ENCODE assay signal across 1 cellular context in genomic region chr4:59122626-59123025, GRCh38.
TF ChIP-seq lines count a peak whose summit lies in the region.

No MANE protein-coding gene starts in this region.

TF ChIP-seq in WTC11, 78 proteins besides CTCF, POLR2A, EP300 and RAD21 (continued from another document):
- TF ChIP-seq, protein P1, sequence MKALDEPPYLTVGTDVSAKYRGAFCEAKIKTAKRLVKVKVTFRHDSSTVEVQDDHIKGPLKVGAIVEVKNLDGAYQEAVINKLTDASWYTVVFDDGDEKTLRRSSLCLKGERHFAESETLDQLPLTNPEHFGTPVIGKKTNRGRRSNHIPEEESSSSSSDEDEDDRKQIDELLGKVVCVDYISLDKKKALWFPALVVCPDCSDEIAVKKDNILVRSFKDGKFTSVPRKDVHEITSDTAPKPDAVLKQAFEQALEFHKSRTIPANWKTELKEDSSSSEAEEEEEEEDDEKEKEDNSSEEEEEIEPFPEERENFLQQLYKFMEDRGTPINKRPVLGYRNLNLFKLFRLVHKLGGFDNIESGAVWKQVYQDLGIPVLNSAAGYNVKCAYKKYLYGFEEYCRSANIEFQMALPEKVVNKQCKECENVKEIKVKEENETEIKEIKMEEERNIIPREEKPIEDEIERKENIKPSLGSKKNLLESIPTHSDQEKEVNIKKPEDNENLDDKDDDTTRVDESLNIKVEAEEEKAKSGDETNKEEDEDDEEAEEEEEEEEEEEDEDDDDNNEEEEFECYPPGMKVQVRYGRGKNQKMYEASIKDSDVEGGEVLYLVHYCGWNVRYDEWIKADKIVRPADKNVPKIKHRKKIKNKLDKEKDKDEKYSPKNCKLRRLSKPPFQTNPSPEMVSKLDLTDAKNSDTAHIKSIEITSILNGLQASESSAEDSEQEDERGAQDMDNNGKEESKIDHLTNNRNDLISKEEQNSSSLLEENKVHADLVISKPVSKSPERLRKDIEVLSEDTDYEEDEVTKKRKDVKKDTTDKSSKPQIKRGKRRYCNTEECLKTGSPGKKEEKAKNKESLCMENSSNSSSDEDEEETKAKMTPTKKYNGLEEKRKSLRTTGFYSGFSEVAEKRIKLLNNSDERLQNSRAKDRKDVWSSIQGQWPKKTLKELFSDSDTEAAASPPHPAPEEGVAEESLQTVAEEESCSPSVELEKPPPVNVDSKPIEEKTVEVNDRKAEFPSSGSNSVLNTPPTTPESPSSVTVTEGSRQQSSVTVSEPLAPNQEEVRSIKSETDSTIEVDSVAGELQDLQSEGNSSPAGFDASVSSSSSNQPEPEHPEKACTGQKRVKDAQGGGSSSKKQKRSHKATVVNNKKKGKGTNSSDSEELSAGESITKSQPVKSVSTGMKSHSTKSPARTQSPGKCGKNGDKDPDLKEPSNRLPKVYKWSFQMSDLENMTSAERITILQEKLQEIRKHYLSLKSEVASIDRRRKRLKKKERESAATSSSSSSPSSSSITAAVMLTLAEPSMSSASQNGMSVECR (CRISPR knock-in tag; IDR thresholded peaks at IDR 0.05; ENCODE audit: borderline replicate concordance) = no peak
